In the genomic region with DNA sequence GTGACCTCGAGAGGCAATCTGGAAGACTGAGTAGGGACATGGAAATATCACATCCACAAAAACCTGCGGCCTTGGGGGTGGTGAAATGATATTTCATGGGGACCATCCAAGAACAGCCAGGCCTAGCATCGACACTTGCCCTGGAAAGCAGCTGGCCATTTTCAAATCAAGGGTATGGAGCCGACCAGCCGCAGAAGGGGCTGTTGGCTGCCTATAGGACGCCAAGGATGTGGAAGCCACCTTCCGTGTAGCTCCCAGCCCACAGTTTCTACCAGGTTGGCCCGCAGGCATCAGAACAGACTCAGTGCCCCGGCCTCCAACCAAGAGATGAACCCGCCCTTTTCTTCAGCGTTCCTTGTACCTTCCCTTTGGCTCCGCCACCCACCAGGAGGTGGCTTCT, we compare ENCODE assay signal across 16 cellular contexts. TPM values are rescaled to one million over a fixed set of nuclear protein-coding genes. Genes with fewer than 3 reads are reported as not detected.
A peak's percentile ranks its signal among the peaks of the same experiment; 100 is the strongest.
DNase-seq lines count a peak whose midpoint lies in the region; ATAC-seq lines count a peak whose summit lies in the region.
"Had no signal": no experiment of that assay in that cellular context is flagged by ENCODE, and none has a peak within 500 bp of the region (broad histone marks: within the 10 kb centered on the region; RNA-seq: fewer than 3 reads in every experiment).

No MANE protein-coding gene starts in this region.

- peak; percentile 43 for DNase-seq in activated CD4-positive, alpha-beta T cell treated with anti-CD3 and anti-CD28 coated beads, Interleukin-2, amount 10 ng/mL, durations not matched to agents 24 days and 14 days
- no peak for DNase-seq in activated CD4-positive, alpha-beta T cell treated with anti-CD3 and anti-CD28 coated beads for 1 hour
- no peak for DNase-seq in T-helper 17 cell
- DNase-seq in stimulated activated effector memory CD8-positive, alpha-beta T cell treated with anti-CD3 and anti-CD28 coated beads, Interleukin-12 subunit alpha, Interleukin-12 subunit beta, amount 100 ng/mL, for 72 hours (ENCODE audit: low spot score in 2 of 2): no peak
- no peak for DNase-seq in NAMALWA (ENCODE audit: low spot score)
- DNase-seq in NCI-H82 treated with DMSO at 0.1 percent for 48 hours (lab: John Stamatoyannopoulos, UW; ENCODE audit: unreplicated experiment): no peak
- DNase-seq: CD4-positive, alpha-beta T cell; DMS79; GM23248 had no signal

- H4K20me1 ChIP-seq in BLaER1: peaks cover 53% of the 10 kb centered on the region

- peak overlapping the region; percentile 40; the same call in 1 of the 2 replicates for H3K4me2 ChIP-seq in BLaER1

- no peak overlapping the region for H3K4me3 Mint-ChIP-seq in activated CD4-positive, alpha-beta T cell treated with anti-CD3 and anti-CD28 coated beads, Interleukin-2, amount 10 ng/mL, durations not matched to agents 24 days and 14 days
- no peak overlapping the region for H3K4me3 Mint-ChIP-seq in T-helper 17 cell
- peak overlapping the region; percentile 74 for H3K4me3 Mint-ChIP-seq in stimulated activated effector memory CD8-positive, alpha-beta T cell treated with anti-CD3 and anti-CD28 coated beads, Interleukin-12 subunit alpha, Interleukin-12 subunit beta, amount 100 ng/mL, for 72 hours

- no peak overlapping the region for H3K4me3 ChIP-seq in BLaER1
- H3K4me3 ChIP-seq: GM12878, GM23248 had no signal

- H3K4me1 Mint-ChIP-seq in activated CD4-positive, alpha-beta T cell treated with anti-CD3 and anti-CD28 coated beads, Interleukin-2, amount 10 ng/mL, durations not matched to agents 24 days and 14 days: peaks cover 23% of the 10 kb centered on the region
- peaks cover 10% of the 10 kb centered on the region for H3K4me1 Mint-ChIP-seq in T-helper 17 cell
- peaks cover 23% of the 10 kb centered on the region for H3K4me1 Mint-ChIP-seq in stimulated activated effector memory CD8-positive, alpha-beta T cell treated with anti-CD3 and anti-CD28 coated beads, Interleukin-12 subunit alpha, Interleukin-12 subunit beta, amount 100 ng/mL, for 72 hours

- peaks cover 4% of the 10 kb centered on the region; the same call in 1 of the 2 replicates for H3K9me3 ChIP-seq in BLaER1
- H3K9me3 ChIP-seq in T-helper 17 cell (ENCODE audit: control insufficient read depth, low read length, poor library complexity, severe bottlenecking): no peaks in the 10 kb centered on the region

- ATAC-seq in T-helper 17 cell: no peak
- no peak for ATAC-seq in stimulated activated effector memory CD8-positive, alpha-beta T cell treated with anti-CD3 and anti-CD28 coated beads, Interleukin-12 subunit alpha, Interleukin-12 subunit beta, amount 100 ng/mL, for 72 hours
- ATAC-seq: GM12878, HCT116 had no signal

- H3K36me3 ChIP-seq in BLaER1: no peaks in the 10 kb centered on the region

- peaks cover 21% of the 10 kb centered on the region for H3K4me1 ChIP-seq in BLaER1

- intact Hi-C loops in activated CD4-positive, alpha-beta T cell treated with anti-CD3 and anti-CD28 coated beads, Interleukin-2, amount 10 ng/mL, durations not matched to agents 24 days and 14 days (cut with micrococcal nuclease): no loop called here

- H3K27ac ChIP-seq in BLaER1: no peak overlapping the region
- H3K27ac ChIP-seq: 22Rv1, GM23248, HL-60 had no signal

- H3K9me3 Mint-ChIP-seq in activated CD4-positive, alpha-beta T cell treated with anti-CD3 and anti-CD28 coated beads, Interleukin-2, amount 10 ng/mL, durations not matched to agents 24 days and 14 days: no peaks in the 10 kb centered on the region
- H3K9me3 Mint-ChIP-seq in stimulated activated effector memory CD8-positive, alpha-beta T cell treated with anti-CD3 and anti-CD28 coated beads, Interleukin-12 subunit alpha, Interleukin-12 subunit beta, amount 100 ng/mL, for 72 hours: no peaks in the 10 kb centered on the region
- H3K9me3 Mint-ChIP-seq: CD4-positive, alpha-beta T cell had no signal

- no peak overlapping the region for H3K27ac Mint-ChIP-seq in activated CD4-positive, alpha-beta T cell treated with anti-CD3 and anti-CD28 coated beads, Interleukin-2, amount 10 ng/mL, durations not matched to agents 24 days and 14 days
- H3K27ac Mint-ChIP-seq in T-helper 17 cell: peak overlapping the region; percentile 92
- H3K27ac Mint-ChIP-seq in stimulated activated effector memory CD8-positive, alpha-beta T cell treated with anti-CD3 and anti-CD28 coated beads, Interleukin-12 subunit alpha, Interleukin-12 subunit beta, amount 100 ng/mL, for 72 hours: no peak overlapping the region

- peaks cover 89% of the 10 kb centered on the region for H3K27me3 ChIP-seq in BLaER1

- H3K36me3 Mint-ChIP-seq in activated CD4-positive, alpha-beta T cell treated with anti-CD3 and anti-CD28 coated beads, Interleukin-2, amount 10 ng/mL, durations not matched to agents 24 days and 14 days (ENCODE audit: low read depth): no peaks in the 10 kb centered on the region
- no peaks in the 10 kb centered on the region for H3K36me3 Mint-ChIP-seq in T-helper 17 cell (ENCODE audit: low read depth)
- H3K36me3 Mint-ChIP-seq in stimulated activated effector memory CD8-positive, alpha-beta T cell treated with anti-CD3 and anti-CD28 coated beads, Interleukin-12 subunit alpha, Interleukin-12 subunit beta, amount 100 ng/mL, for 72 hours: no peaks in the 10 kb centered on the region

- peaks cover 9% of the 10 kb centered on the region for H3K27me3 Mint-ChIP-seq in activated CD4-positive, alpha-beta T cell treated with anti-CD3 and anti-CD28 coated beads, Interleukin-2, amount 10 ng/mL, durations not matched to agents 24 days and 14 days
- H3K27me3 Mint-ChIP-seq in T-helper 17 cell: no peaks in the 10 kb centered on the region
- H3K27me3 Mint-ChIP-seq: CD4-positive, alpha-beta T cell had no signal

- H3K9ac ChIP-seq in BLaER1: no peak overlapping the region
- H3K9ac ChIP-seq: GM23248 had no signal

RNA-seq across cellular contexts. Expression of a gene that starts 43.6 kb away (rescaled TPM):
- 34.5 and 35.2 TPM in 2 replicates for total RNA-seq in activated CD4-positive, alpha-beta T cell treated with anti-CD3 and anti-CD28 coated beads, Interleukin-2, amount 10 ng/mL, durations not matched to agents 24 days and 14 days
- total RNA-seq in T-helper 17 cell: 1 to 10 TPM; 3.1 to 5.8 TPM
- total RNA-seq: A673, G401, GM23248 had no signal

RNA-seq across cellular contexts. Expression of a gene that starts 56.2 kb away (rescaled TPM):
- total RNA-seq in activated CD4-positive, alpha-beta T cell treated with anti-CD3 and anti-CD28 coated beads, Interleukin-2, amount 10 ng/mL, durations not matched to agents 24 days and 14 days: not detected in 2 replicates
- not detected for total RNA-seq in T-helper 17 cell
- total RNA-seq: A673; CD4-positive, alpha-beta T cell; G401; GM12878; GM23248 had no signal
